26 cellular contexts compared by ENCODE assay signal in the genomic region with DNA sequence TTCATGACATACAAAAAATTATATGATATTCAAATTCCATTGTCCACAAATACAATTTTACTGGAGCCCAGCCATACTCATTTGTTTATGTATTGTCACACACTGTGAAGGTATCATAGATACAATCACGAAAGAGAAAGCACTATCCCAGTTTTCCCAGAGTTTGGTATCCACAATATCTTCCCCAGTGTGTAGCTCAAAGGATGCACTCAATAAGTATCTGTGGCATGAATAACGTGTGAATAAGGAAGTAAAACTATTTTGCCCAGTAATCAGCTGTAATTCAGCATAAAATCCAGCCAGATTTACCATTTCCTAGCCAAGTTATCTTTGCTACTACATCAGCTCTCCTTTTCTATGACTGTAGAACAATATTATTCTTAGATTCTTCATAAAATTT.
"Had no signal": no experiment of that assay in that cellular context is flagged by ENCODE, and none has a peak within 500 bp of the region (broad histone marks: within the 10 kb centered on the region; RNA-seq: fewer than 3 reads in every experiment).

No MANE protein-coding gene starts in this region.

- H3K9ac ChIP-seq: neural progenitor cell had no signal

- H3K36me3 Mint-ChIP-seq: activated CD8-positive, alpha-beta memory T cell treated with anti-CD3 and anti-CD28 coated beads, Interleukin-2, amount 10 ng/mL, durations not matched to agents 7 days and 5 days; activated naive CD4-positive, alpha-beta T cell treated with anti-CD3 and anti-CD28 coated beads, Interleukin-2, amount 50 U/mL, for 72 hours; immature natural killer cell; naive thymus-derived CD8-positive, alpha-beta T cell; neural progenitor cell had no signal

- H2AFZ ChIP-seq: neural progenitor cell had no signal

- H3K9me3 ChIP-seq: body of pancreas, esophagus muscularis mucosa, heart left ventricle, spleen, suprapubic skin, tibial nerve had no signal

- H3K36me3 ChIP-seq: cardiac muscle cell, esophagus muscularis mucosa, heart left ventricle, neural progenitor cell, spleen, suprapubic skin, tibial nerve had no signal

- H3K27me3 Mint-ChIP-seq: activated CD8-positive, alpha-beta memory T cell treated with anti-CD3 and anti-CD28 coated beads, Interleukin-2, amount 10 ng/mL, durations not matched to agents 7 days and 5 days had no signal

- H3K27me3 ChIP-seq: body of pancreas, cardiac muscle cell, esophagus muscularis mucosa, heart left ventricle, neural progenitor cell, spleen, suprapubic skin, tibial nerve had no signal

- H3K4me2 ChIP-seq: neural progenitor cell had no signal

- H3K27ac ChIP-seq: body of pancreas, cardiac muscle cell, coronary artery, heart left ventricle, neural progenitor cell, spleen, suprapubic skin, tibial nerve had no signal

- H3K9me3 Mint-ChIP-seq: activated B cell treated with CpG ODN at 0.5 μM for 24 hours; activated naive CD4-positive, alpha-beta T cell treated with anti-CD3 and anti-CD28 coated beads, Interleukin-2, amount 50 U/mL, for 72 hours; activated T-helper 2 cell treated with anti-CD3 and anti-CD28 coated beads, Interferon-gamma antibody, Interleukin-2, Interleukin-4, amounts not matched to agents 10 μg/mL and 5 μg/mL and 100 μg/mL, durations not matched to agents 14 hours and 24 hours and 36 hours; effector memory CD8-positive, alpha-beta T cell; naive thymus-derived CD8-positive, alpha-beta T cell; neural progenitor cell had no signal

- DNase-seq: activated B cell treated with CpG ODN at 0.5 μM for 24 hours; activated CD8-positive, alpha-beta memory T cell treated with anti-CD3 and anti-CD28 coated beads, Interleukin-2, amount 10 ng/mL, durations not matched to agents 7 days and 5 days; activated CD8-positive, alpha-beta T cell treated with anti-CD3 and anti-CD28 coated beads, Interleukin-2, amount 10 ng/mL, durations not matched to agents 7 days and 5 days; activated naive CD4-positive, alpha-beta T cell; activated T-cell treated with anti-CD3 and anti-CD28 coated beads, Interleukin-2, amount 50 U/mL, for 48 hours; anterior cingulate cortex; body of pancreas; cerebellar nuclear complex; effector memory CD8-positive, alpha-beta T cell; heart left ventricle; hypothalamus; immature natural killer cell; naive thymus-derived CD8-positive, alpha-beta T cell; occipital lobe; posterior cingulate gyrus; right cardiac atrium; spleen; stimulated activated naive CD4-positive, alpha-beta T cell had no signal

- H3K4me3 Mint-ChIP-seq: activated B cell treated with CpG ODN at 0.5 μM for 24 hours; activated CD8-positive, alpha-beta memory T cell treated with anti-CD3 and anti-CD28 coated beads, Interleukin-2, amount 10 ng/mL, durations not matched to agents 7 days and 5 days; activated CD8-positive, alpha-beta T cell treated with anti-CD3 and anti-CD28 coated beads, Interleukin-2, amount 10 ng/mL, durations not matched to agents 7 days and 5 days; effector memory CD8-positive, alpha-beta T cell; immature natural killer cell; naive thymus-derived CD8-positive, alpha-beta T cell; neural progenitor cell had no signal

- H3K4me1 Mint-ChIP-seq: activated B cell treated with CpG ODN at 0.5 μM for 24 hours; activated CD8-positive, alpha-beta memory T cell treated with anti-CD3 and anti-CD28 coated beads, Interleukin-2, amount 10 ng/mL, durations not matched to agents 7 days and 5 days; immature natural killer cell; naive thymus-derived CD8-positive, alpha-beta T cell; neural progenitor cell had no signal

- ATAC-seq: activated CD8-positive, alpha-beta memory T cell treated with anti-CD3 and anti-CD28 coated beads, Interleukin-2, amount 10 ng/mL, durations not matched to agents 7 days and 5 days; activated CD8-positive, alpha-beta T cell treated with anti-CD3 and anti-CD28 coated beads, Interleukin-2, amount 10 ng/mL, durations not matched to agents 7 days and 5 days; activated naive CD4-positive, alpha-beta T cell treated with anti-CD3 and anti-CD28 coated beads, Interleukin-2, amount 50 U/mL, for 72 hours; body of pancreas; effector memory CD8-positive, alpha-beta T cell; naive thymus-derived CD8-positive, alpha-beta T cell; right cardiac atrium had no signal

- H3K4me1 ChIP-seq: body of pancreas, neural progenitor cell, spleen had no signal

- H3K4me3 ChIP-seq: body of pancreas, cardiac muscle cell, coronary artery, esophagus muscularis mucosa, neural progenitor cell, spleen, suprapubic skin, tibial nerve had no signal

- H3K27ac Mint-ChIP-seq: activated B cell treated with CpG ODN at 0.5 μM for 24 hours; activated CD8-positive, alpha-beta memory T cell treated with anti-CD3 and anti-CD28 coated beads, Interleukin-2, amount 10 ng/mL, durations not matched to agents 7 days and 5 days; activated CD8-positive, alpha-beta T cell treated with anti-CD3 and anti-CD28 coated beads, Interleukin-2, amount 10 ng/mL, durations not matched to agents 7 days and 5 days; activated naive CD4-positive, alpha-beta T cell treated with anti-CD3 and anti-CD28 coated beads, Interleukin-2, amount 50 U/mL, for 72 hours; activated T-helper 2 cell treated with anti-CD3 and anti-CD28 coated beads, Interferon-gamma antibody, Interleukin-2, Interleukin-4, amounts not matched to agents 10 μg/mL and 5 μg/mL and 100 μg/mL, durations not matched to agents 14 hours and 24 hours and 36 hours; effector memory CD8-positive, alpha-beta T cell; immature natural killer cell; naive thymus-derived CD8-positive, alpha-beta T cell; neural progenitor cell had no signal
